16 cellular contexts compared by ENCODE assay signal in the genomic region with DNA sequence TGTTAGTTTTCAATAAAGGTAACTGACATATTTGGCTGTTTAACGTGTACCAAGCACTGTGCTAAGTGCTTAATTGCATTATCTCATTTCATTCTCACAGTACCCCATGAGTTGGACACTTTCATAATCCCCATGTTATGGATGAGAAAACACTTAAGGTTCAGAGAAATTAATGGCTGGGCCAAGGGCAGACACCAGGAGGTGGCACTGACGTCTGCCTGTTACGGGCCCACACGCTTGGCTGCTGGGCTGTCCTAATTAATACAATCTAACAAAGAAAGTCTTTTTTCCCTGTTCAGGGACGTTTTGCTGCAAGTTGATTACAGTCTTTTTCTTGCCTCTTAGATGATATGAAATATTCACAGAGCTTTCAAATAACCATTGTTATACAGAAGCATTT. TPM values are rescaled to one million over a fixed set of nuclear protein-coding genes. Genes with fewer than 3 reads are reported as not detected.
DNase-seq lines count a peak whose midpoint lies in the region; ATAC-seq and TF ChIP-seq lines count a peak whose summit lies in the region.
"Had no signal": no experiment of that assay in that cellular context is flagged by ENCODE, and none has a peak within 500 bp of the region (broad histone marks: within the 10 kb centered on the region; RNA-seq: fewer than 3 reads in every experiment).

No MANE protein-coding gene starts in this region.

- TF ChIP-seq CTCF in esophagus muscularis mucosa (IDR thresholded peaks at IDR 0.05) (no peak), retinal pigment epithelial cell (conservative IDR thresholded peaks at IDR 0.05; ENCODE audit: low read depth, low read length) (peak; percentile 9), omental fat pad (IDR thresholded peaks at IDR 0.05) (no peak)

- H3K36me3 ChIP-seq in esophagus muscularis mucosa: no peaks in the 10 kb centered on the region
- H3K36me3 ChIP-seq: BE2C had no signal

- TF ChIP-seq EP300 in Ishikawa (IDR thresholded peaks at IDR 0.05; ENCODE audit: borderline replicate concordance) (peak; percentile 60), esophagus muscularis mucosa (IDR thresholded peaks at IDR 0.05) (no peak)

- intact Hi-C loops in esophagus muscularis mucosa (cut with DNase I): no loop called here
- intact Hi-C loops in Right ventricle myocardium inferior (cut with DNase I): no loop called here

- DNase-seq in esophagus muscularis mucosa (ENCODE audit: extremely low spot score) (peak; percentile 21), medulla oblongata (ENCODE audit: extremely low spot score) (peak; percentile 49), retinal pigment epithelial cell (ENCODE audit: low read depth) (no peak), omental fat pad (ENCODE audit: low spot score) (no peak), NCI-H1105 treated with DMSO at 0.1 percent for 48 hours (lab: John Stamatoyannopoulos, UW) (no peak), Right ventricle myocardium inferior (ENCODE audit: missing footprints) (no peak)
- no peak for DNase-seq in stimulated activated CD8-positive, alpha-beta memory T cell treated with anti-CD3 and anti-CD28 coated beads, Interleukin-4, amount 100 ng/mL, for 48 hours
- DNase-seq: BE2C; CD8-positive, alpha-beta T cell; DMS53; GF-D8; GOT3; H9 had no signal

- ATAC-seq in omental fat pad (ENCODE audit: low FRiP score): no peak
- ATAC-seq in Right ventricle myocardium inferior: no peak
- ATAC-seq: CD8-positive, alpha-beta T cell had no signal

- WGBS in esophagus muscularis mucosa: 81% methylated on average over 5 of the region's 5 CpGs

- TF ChIP-seq POLR2A in esophagus muscularis mucosa (IDR thresholded peaks at IDR 0.05; ENCODE audit: low read depth): no peak

- H3K9me3 ChIP-seq in esophagus muscularis mucosa: peaks cover 0 to 10% (median 2%) of the 10 kb centered on the region in 4 donors
- H3K9me3 ChIP-seq: BE2C had no signal

- no peak overlapping the region for H3K4me3 ChIP-seq in esophagus muscularis mucosa
- no peak overlapping the region for H3K4me3 ChIP-seq in retinal pigment epithelial cell (ENCODE audit: low read length)

- H3K27ac ChIP-seq in esophagus muscularis mucosa (replicated peaks in 1 of 4): no peak overlapping the region
- H3K27ac ChIP-seq: C4-2B, HL-60 had no signal

- H3K4me1 ChIP-seq in esophagus muscularis mucosa: no peaks in the 10 kb centered on the region
- H3K4me1 ChIP-seq: BE2C had no signal

- H3K27me3 ChIP-seq in esophagus muscularis mucosa: no peaks in the 10 kb centered on the region
- H3K27me3 ChIP-seq: BE2C had no signal

- 0 out of 2 replicates have a peak, but pooled peaks have one; percentile 13 for TF ChIP-seq RAD21 in Ishikawa (IDR thresholded peaks at IDR 0.05; ENCODE audit: low read depth)

TF ChIP-seq in Ishikawa, 13 proteins besides CTCF, POLR2A, EP300 and RAD21:
- TF ChIP-seq EGR1 (IDR thresholded peaks at IDR 0.05) (no peak), ZBTB7A (IDR thresholded peaks at IDR 0.05; ENCODE audit: low read depth) (no peak), TCF12 (IDR thresholded peaks at IDR 0.05; ENCODE audit: low read depth) (peak; percentile 39; the same call in 1 of the 2 replicates), CREB1 (IDR thresholded peaks at IDR 0.05; ENCODE audit: low read depth) (0 out of 2 replicates have a peak, but pooled peaks have one; percentile 10), FOXM1 (IDR thresholded peaks at IDR 0.05; ENCODE audit: borderline replicate concordance, low read depth) (no peak), NFIC (IDR thresholded peaks at IDR 0.05) (no peak), CEBPB (IDR thresholded peaks at IDR 0.05) (no peak), TEAD4 (IDR thresholded peaks at IDR 0.05) (0 out of 2 replicates have a peak, but pooled peaks have one; percentile 12), YY1 (IDR thresholded peaks at IDR 0.05; ENCODE audit: low read depth) (no peak), TAF1 (IDR thresholded peaks at IDR 0.05; ENCODE audit: low read depth) (no peak)
- TF ChIP-seq, protein P1, sequence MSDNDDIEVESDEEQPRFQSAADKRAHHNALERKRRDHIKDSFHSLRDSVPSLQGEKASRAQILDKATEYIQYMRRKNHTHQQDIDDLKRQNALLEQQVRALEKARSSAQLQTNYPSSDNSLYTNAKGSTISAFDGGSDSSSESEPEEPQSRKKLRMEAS (IDR thresholded peaks at IDR 0.05): no peak
- TF ChIP-seq, protein P2, sequence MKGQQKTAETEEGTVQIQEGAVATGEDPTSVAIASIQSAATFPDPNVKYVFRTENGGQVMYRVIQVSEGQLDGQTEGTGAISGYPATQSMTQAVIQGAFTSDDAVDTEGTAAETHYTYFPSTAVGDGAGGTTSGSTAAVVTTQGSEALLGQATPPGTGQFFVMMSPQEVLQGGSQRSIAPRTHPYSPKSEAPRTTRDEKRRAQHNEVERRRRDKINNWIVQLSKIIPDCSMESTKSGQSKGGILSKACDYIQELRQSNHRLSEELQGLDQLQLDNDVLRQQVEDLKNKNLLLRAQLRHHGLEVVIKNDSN (IDR thresholded peaks at IDR 0.05): no peak
- TF ChIP-seq, protein P3, sequence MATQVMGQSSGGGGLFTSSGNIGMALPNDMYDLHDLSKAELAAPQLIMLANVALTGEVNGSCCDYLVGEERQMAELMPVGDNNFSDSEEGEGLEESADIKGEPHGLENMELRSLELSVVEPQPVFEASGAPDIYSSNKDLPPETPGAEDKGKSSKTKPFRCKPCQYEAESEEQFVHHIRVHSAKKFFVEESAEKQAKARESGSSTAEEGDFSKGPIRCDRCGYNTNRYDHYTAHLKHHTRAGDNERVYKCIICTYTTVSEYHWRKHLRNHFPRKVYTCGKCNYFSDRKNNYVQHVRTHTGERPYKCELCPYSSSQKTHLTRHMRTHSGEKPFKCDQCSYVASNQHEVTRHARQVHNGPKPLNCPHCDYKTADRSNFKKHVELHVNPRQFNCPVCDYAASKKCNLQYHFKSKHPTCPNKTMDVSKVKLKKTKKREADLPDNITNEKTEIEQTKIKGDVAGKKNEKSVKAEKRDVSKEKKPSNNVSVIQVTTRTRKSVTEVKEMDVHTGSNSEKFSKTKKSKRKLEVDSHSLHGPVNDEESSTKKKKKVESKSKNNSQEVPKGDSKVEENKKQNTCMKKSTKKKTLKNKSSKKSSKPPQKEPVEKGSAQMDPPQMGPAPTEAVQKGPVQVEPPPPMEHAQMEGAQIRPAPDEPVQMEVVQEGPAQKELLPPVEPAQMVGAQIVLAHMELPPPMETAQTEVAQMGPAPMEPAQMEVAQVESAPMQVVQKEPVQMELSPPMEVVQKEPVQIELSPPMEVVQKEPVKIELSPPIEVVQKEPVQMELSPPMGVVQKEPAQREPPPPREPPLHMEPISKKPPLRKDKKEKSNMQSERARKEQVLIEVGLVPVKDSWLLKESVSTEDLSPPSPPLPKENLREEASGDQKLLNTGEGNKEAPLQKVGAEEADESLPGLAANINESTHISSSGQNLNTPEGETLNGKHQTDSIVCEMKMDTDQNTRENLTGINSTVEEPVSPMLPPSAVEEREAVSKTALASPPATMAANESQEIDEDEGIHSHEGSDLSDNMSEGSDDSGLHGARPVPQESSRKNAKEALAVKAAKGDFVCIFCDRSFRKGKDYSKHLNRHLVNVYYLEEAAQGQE (IDR thresholded peaks at IDR 0.05; ENCODE audit: low read depth): no peak

RNA-seq across cellular contexts. Expression of a gene that starts 16.1 kb away (rescaled TPM):
- total RNA-seq in esophagus muscularis mucosa: not detected
- total RNA-seq in omental fat pad: not detected
- not detected for total RNA-seq in Right ventricle myocardium inferior
- total RNA-seq: CD8-positive, alpha-beta T cell had no signal

RNA-seq across cellular contexts. Expression of a gene that starts 16.1 kb away (rescaled TPM):
- not detected for total RNA-seq in esophagus muscularis mucosa
- total RNA-seq in omental fat pad: not detected
- not detected for total RNA-seq in Right ventricle myocardium inferior
- total RNA-seq: CD8-positive, alpha-beta T cell; H9 had no signal

RNA-seq across cellular contexts. Expression of a gene that starts 35.7 kb away (rescaled TPM):
- total RNA-seq in esophagus muscularis mucosa: 10 to 100 TPM; 15.4 to 26.6 (median 25.5) TPM
- 100 to 1,000 TPM; 218 to 456 (median 415) TPM for total RNA-seq in omental fat pad
- total RNA-seq in Right ventricle myocardium inferior: 102 TPM

Comparison
In these comparisons a context has a peak if more than half of its experiments do, and no peak if none do; other contexts are left out.
1. DNase-seq: peak in esophagus muscularis mucosa (single experiment) and medulla oblongata (single experiment); none in retinal pigment epithelial cell (single experiment), omental fat pad (single experiment), NCI-H1105 treated with DMSO at 0.1 percent for 48 hours (single experiment), Right ventricle myocardium inferior (single experiment) and stimulated activated CD8-positive, alpha-beta memory T cell treated with anti-CD3 and anti-CD28 coated beads, Interleukin-4, amount 100 ng/mL, for 48 hours (single experiment).